Comparison of ENCODE assay signal across 8 cellular contexts in the genomic region with DNA sequence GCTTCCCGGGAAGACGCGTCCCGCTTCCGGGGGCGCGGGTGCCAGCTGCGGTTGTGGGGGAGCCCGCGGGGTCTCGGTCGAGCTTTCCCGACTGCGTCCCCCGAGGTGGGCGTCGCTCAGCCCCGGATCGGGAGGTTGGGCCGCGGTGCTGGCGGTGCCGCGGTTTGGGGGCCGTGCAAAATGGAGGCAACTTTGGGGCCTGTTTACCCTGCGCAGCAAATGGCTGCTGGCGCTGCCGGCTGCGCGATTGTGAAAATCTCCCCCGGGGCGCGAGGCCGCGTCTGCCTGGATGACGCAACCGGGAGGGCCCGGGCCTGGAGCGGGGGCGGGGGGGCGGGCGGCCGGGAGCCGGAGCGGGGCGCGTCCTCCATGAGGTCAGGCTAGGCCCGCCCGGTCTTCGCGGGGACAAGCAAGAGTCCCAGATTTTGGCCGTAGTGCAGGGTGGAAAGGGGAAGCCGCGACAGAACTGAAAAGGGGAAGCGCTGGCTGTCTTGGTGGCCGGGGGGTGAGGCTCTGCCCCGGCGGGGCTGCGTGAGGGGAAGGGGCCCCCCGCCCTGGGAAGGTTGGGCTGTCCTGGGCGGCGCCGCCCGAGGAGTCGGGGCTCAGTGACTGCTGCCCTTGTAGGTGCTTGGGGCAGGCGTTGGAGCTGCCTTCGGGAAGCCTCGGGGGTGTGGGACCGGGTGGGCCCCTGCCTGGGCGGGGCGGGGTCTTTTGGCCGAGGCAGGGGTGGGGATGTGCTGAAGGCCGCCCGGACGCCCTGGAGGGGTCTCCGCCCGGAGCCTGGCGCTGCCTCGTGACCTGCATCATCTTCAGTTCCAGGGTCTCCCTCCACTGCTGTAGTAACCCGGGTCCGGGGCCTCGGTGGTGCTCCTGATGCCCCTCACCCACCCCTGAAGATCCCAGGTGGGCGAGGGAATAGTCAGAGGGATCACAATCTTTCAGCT. TPM values are rescaled to one million over a fixed set of nuclear protein-coding genes. Genes with fewer than 3 reads are reported as not detected.
DNase-seq lines count a peak whose midpoint lies in the region; ATAC-seq and TF ChIP-seq lines count a peak whose summit lies in the region.

No MANE protein-coding gene starts in this region.

- 3% methylated on average over 83 of the region's 83 CpGs for WGBS in HUES64

- H3K27ac ChIP-seq in C4-2B: peak overlapping the region; percentile 96
- H3K27ac ChIP-seq in HUES64 (ENCODE audit: low read depth, low read length): peak overlapping the region; percentile 91
- peak overlapping the region; percentile 99 to 100 for H3K27ac ChIP-seq in right atrium auricular region

- DNase-seq in T-helper 9 cell (peak; percentile 63), anterior cingulate cortex (lab: John Stamatoyannopoulos, UW) (peak in 54 of 58 donors; percentile 12 to 82 (median 59)), right atrium auricular region (ENCODE audit: low spot score) (peak; percentile 92), posterior vena cava (ENCODE audit: low spot score) (peak; percentile 97), ureter (ENCODE audit: low spot score) (peak; percentile 90)

- ATAC-seq in GM19452 (IDR thresholded peaks at IDR 0.05; ENCODE audit: unreplicated experiment): no peak

- TF ChIP-seq CTCF in C4-2B (conservative IDR thresholded peaks at IDR 0.05) (no peak), right atrium auricular region (IDR thresholded peaks at IDR 0.05) (no peak)

- H3K27me3 ChIP-seq in HUES64 (ENCODE audit: insufficient read depth, low read length): no peaks in the 10 kb centered on the region
- H3K27me3 ChIP-seq in right atrium auricular region: no peaks in the 10 kb centered on the region

- intact Hi-C loops in posterior vena cava (cut with DNase I): no loop called here

- peaks cover 19% of the 10 kb centered on the region; the same call in 1 of the 2 replicates for H3K4me1 ChIP-seq in HUES64 (ENCODE audit: insufficient read depth, low read length)
- peaks cover 0 to 63% of the 10 kb centered on the region in 2 donors for H3K4me1 ChIP-seq in right atrium auricular region

- H3K36me3 ChIP-seq in HUES64 (ENCODE audit: insufficient read depth, low read length): peaks cover 19% of the 10 kb centered on the region
- H3K36me3 ChIP-seq in right atrium auricular region: peaks cover 31% of the 10 kb centered on the region

- H3K9me3 ChIP-seq in HUES64 (ENCODE audit: insufficient read depth, low read depth, low read length): no peaks in the 10 kb centered on the region
- H3K9me3 ChIP-seq in right atrium auricular region: no peaks in the 10 kb centered on the region

- peak overlapping the region; percentile 98 for H3K9ac ChIP-seq in HUES64 (ENCODE audit: low read depth, low read length)

- peak overlapping the region; percentile 100 for H3K4me3 ChIP-seq in HUES64 (ENCODE audit: low read length)
- H3K4me3 ChIP-seq in right atrium auricular region: peak overlapping the region; percentile 79 to 100

RNA-seq across cellular contexts. Expression of gene PEAK3, which starts 11.1 kb away (rescaled TPM):
- not detected for polyA plus RNA-seq in HUES64 (2013, experiment 1 of 2)
- polyA plus RNA-seq in HUES64 (2013, experiment 2 of 2): not detected
- total RNA-seq in right atrium auricular region (1 to 10 TPM; 1.5 to 1.9 TPM), posterior vena cava (1 to 10 TPM in 1 of 2 donors, under 1 TPM in 1; 0.90 to 2.0 TPM), ureter (0.99 TPM)

RNA-seq across cellular contexts. Expression of gene JSRP1, which starts 14.6 kb away (rescaled TPM):
- polyA plus RNA-seq in HUES64 (2013, experiment 1 of 2): 0.30 TPM
- not detected for polyA plus RNA-seq in HUES64 (2013, experiment 2 of 2)
- under 1 TPM in 1 of 2 donors, not detected in 1; 0.39 TPM for total RNA-seq in right atrium auricular region
- total RNA-seq in posterior vena cava: not detected
- total RNA-seq in ureter: 0.49 TPM

RNA-seq across cellular contexts. Expression of gene AMH, which starts 21.7 kb away (rescaled TPM):
- 2.9 TPM for polyA plus RNA-seq in HUES64 (2013, experiment 1 of 2)
- 2.3 TPM for polyA plus RNA-seq in HUES64 (2013, experiment 2 of 2)
- total RNA-seq in right atrium auricular region: under 1 TPM in 1 of 2 donors, not detected in 1; 0.98 TPM
- total RNA-seq in posterior vena cava: 1 to 10 TPM in 1 of 2 donors, under 1 TPM in 1; 0.46 to 1.1 TPM
- total RNA-seq in ureter: 1.3 TPM

RNA-seq across cellular contexts. Expression of gene SF3A2, which starts 34.2 kb away (rescaled TPM):
- polyA plus RNA-seq in HUES64 (2013, experiment 1 of 2): 108 TPM
- polyA plus RNA-seq in HUES64 (2013, experiment 2 of 2): 122 TPM
- total RNA-seq in right atrium auricular region (10 to 100 TPM; 17.3 to 30.4 TPM), posterior vena cava (10 to 100 TPM; 35.0 to 36.6 TPM), ureter (65.8 TPM)

RNA-seq across cellular contexts. Expression of gene PLEKHJ1, which starts 34.7 kb away (rescaled TPM):
- polyA plus RNA-seq in HUES64 (2013, experiment 1 of 2): 93.8 TPM
- 88.1 TPM for polyA plus RNA-seq in HUES64 (2013, experiment 2 of 2)
- total RNA-seq in right atrium auricular region (10 to 100 TPM; 44.1 to 53.0 TPM), posterior vena cava (10 to 100 TPM; 24.3 to 27.6 TPM), ureter (52.0 TPM)
